Comparison of ENCODE assay signal across 2 cellular contexts in genomic region chr7:22528537-22528936, GRCh38. TPM values are rescaled to one million over a fixed set of nuclear protein-coding genes. Genes with fewer than 3 reads are reported as not detected.
"Had no signal": no experiment of that assay in that cellular context is flagged by ENCODE, and none has a peak within 500 bp of the region (broad histone marks: within the 10 kb centered on the region; RNA-seq: fewer than 3 reads in every experiment).

No MANE protein-coding gene starts in this region.

RNA-seq across cellular contexts. Expression of gene STEAP1B, which starts 28.5 kb away (rescaled TPM):
- total RNA-seq: LHCN-M2, MCF 10A had no signal
